ENCODE assay signal across 8 cellular contexts in the genomic region with DNA sequence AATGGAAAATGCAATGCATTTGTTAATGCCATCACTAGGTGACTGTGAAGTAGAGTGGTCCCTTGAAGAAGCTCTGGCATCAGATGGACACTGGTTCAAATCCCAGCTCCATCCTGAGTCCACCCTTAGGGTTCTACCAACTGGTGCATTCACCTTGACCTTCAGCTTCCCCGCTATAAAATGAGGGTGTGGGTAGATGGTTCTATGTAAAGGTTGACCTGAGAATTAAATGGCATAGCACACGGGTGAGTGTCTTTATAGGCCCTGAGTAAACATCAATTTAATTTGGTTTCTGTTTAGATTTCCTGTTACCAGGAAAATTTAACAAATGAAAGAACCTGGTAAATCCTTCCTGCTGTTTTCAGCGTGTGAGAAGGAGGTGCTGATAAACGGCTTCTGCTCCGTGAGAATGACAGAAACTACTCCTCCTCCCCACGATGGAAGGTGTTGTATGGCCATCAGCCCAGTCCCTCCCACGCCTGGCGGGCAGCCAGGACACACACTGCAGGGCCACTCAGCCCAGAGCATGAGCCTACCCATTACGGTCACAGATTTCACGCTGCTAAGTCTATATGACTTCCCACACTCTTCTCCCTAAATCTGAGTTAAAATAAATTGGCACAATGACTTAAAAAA.
DNase-seq lines count a peak whose midpoint lies in the region; ATAC-seq, FAIRE-seq and TF ChIP-seq lines count a peak whose summit lies in the region.

No MANE protein-coding gene starts in this region.

- no peak overlapping the region for H3K4me3 Mint-ChIP-seq in MCF 10A (ENCODE audit: unreplicated experiment)
- no peak overlapping the region for H3K4me3 Mint-ChIP-seq in Caco-2 (ENCODE audit: unreplicated experiment)
- H3K4me3 Mint-ChIP-seq in activated naive CD4-positive, alpha-beta T cell treated with anti-CD3 and anti-CD28 coated beads, Interleukin-2, amount 10 ng/mL, durations not matched to agents 7 days and 5 days, result no peak overlapping the region

- H3K27me3 ChIP-seq in Caco-2 (replicated peaks; ENCODE audit: control insufficient read depth, insufficient read depth, low read length), result no peaks in the 10 kb centered on the region

- H3K27me3 Mint-ChIP-seq in MCF 10A (ENCODE audit: insufficient read depth, unreplicated experiment) (no peaks in the 10 kb centered on the region), Caco-2 (ENCODE audit: insufficient read depth, unreplicated experiment) (no peaks in the 10 kb centered on the region)
- H3K27me3 Mint-ChIP-seq in activated naive CD4-positive, alpha-beta T cell treated with anti-CD3 and anti-CD28 coated beads, Interleukin-2, amount 10 ng/mL, durations not matched to agents 7 days and 5 days, result no peaks in the 10 kb centered on the region

- intact Hi-C loops in MCF 10A (cut with micrococcal nuclease), result no loop called here
- intact Hi-C loops in Caco-2 (cut with micrococcal nuclease; ENCODE audit: unreplicated experiment), result no loop called here

- no peaks in the 10 kb centered on the region for H3K9me3 ChIP-seq in Caco-2

- H3K4me1 Mint-ChIP-seq in MCF 10A (ENCODE audit: insufficient read depth, unreplicated experiment) (peaks cover 33% of the 10 kb centered on the region), Caco-2 (ENCODE audit: low read depth, unreplicated experiment) (peaks cover 14% of the 10 kb centered on the region)
- H3K4me1 Mint-ChIP-seq in activated naive CD4-positive, alpha-beta T cell treated with anti-CD3 and anti-CD28 coated beads, Interleukin-2, amount 10 ng/mL, durations not matched to agents 7 days and 5 days, result no peaks in the 10 kb centered on the region

- POLR2A ChIA-PET in MCF 10A (lab: Yijun Ruan, JAX) (interaction anchor here (1.0 to 2.3 kb wide), 3 partner anchors 33 to 46 kb away, joined by 3 to 7 read pairs (median 3); no protein-coding TSS in a partner anchor), Caco-2 (lab: Charles Lee) (no interaction called here)

- BruUV-seq in MCF 10A (replicated peaks; lab: Mats Ljungman, UMichigan) (no TSS peak), Caco-2 (replicated peaks; lab: Mats Ljungman, UMichigan) (no TSS peak)

- no peak for TF ChIP-seq CTCF in MCF 10A (IDR thresholded peaks at IDR 0.05; ENCODE audit: unreplicated experiment)
- no peak for TF ChIP-seq CTCF in Caco-2 (IDR thresholded peaks at IDR 0.05; ENCODE audit: insufficient read depth in 1 of 2, low read depth in 1 of 2, low read length in 1 of 2, severe bottlenecking in 1 of 2, unreplicated experiment in 1 of 2)

- H3K36me3 ChIP-seq in Caco-2 (ENCODE audit: control insufficient read depth, insufficient read depth, low read length), result peaks cover 2% of the 10 kb centered on the region

- no peak for TF ChIP-seq POLR2A in GM12891 (IDR thresholded peaks at IDR 0.05; ENCODE audit: low read depth, low read length)

- H3K36me3 Mint-ChIP-seq in MCF 10A (ENCODE audit: insufficient read depth, unreplicated experiment) (peaks cover 33% of the 10 kb centered on the region), Caco-2 (ENCODE audit: insufficient read depth, unreplicated experiment) (peaks cover 98% of the 10 kb centered on the region)
- H3K36me3 Mint-ChIP-seq in activated naive CD4-positive, alpha-beta T cell treated with anti-CD3 and anti-CD28 coated beads, Interleukin-2, amount 10 ng/mL, durations not matched to agents 7 days and 5 days, result no peaks in the 10 kb centered on the region

- FAIRE-seq in GM12891 (lab: Jason Lieb, UNC), result no peak

- H3K4me1 ChIP-seq in Caco-2, result no peaks in the 10 kb centered on the region

- DNase-seq in A172 (ENCODE audit: low spot score) (peak; percentile 41), NCI-H1694 (lab: John Stamatoyannopoulos, UW) (peak; percentile 59), MCF 10A (ENCODE audit: unreplicated experiment) (peak; percentile 90), left kidney (ENCODE audit: low read depth, low spot score) (peak; percentile 94), Caco-2 (no peak), GM12891 (ENCODE audit: insufficient read length, low spot score) (no peak)
- DNase-seq in activated naive CD4-positive, alpha-beta T cell treated with anti-CD3 and anti-CD28 coated beads, Interleukin-2, amount 10 ng/mL, durations not matched to agents 7 days and 5 days, result no peak

- CTCF ChIA-PET in MCF 10A (lab: Yijun Ruan, JAX) (no interaction called here), Caco-2 (lab: Charles Lee) (no interaction called here)
- CTCF ChIA-PET in activated naive CD4-positive, alpha-beta T cell treated with anti-CD3 and anti-CD28 coated beads, Interleukin-2, amount 10 ng/mL, durations not matched to agents 7 days and 5 days (lab: Charles Lee), result no interaction called here

- H3K4me3 ChIP-seq in Caco-2 (ENCODE audit: low read depth, low read length), result no peak overlapping the region

- H3K27ac Mint-ChIP-seq in MCF 10A (ENCODE audit: low read depth, unreplicated experiment) (no peak overlapping the region), Caco-2 (ENCODE audit: unreplicated experiment) (no peak overlapping the region)
- no peak overlapping the region for H3K27ac Mint-ChIP-seq in activated naive CD4-positive, alpha-beta T cell treated with anti-CD3 and anti-CD28 coated beads, Interleukin-2, amount 10 ng/mL, durations not matched to agents 7 days and 5 days

- no peak for ATAC-seq in GM21717 (IDR thresholded peaks at IDR 0.05; ENCODE audit: unreplicated experiment)

- H3K9me3 Mint-ChIP-seq in MCF 10A (ENCODE audit: unreplicated experiment) (no peaks in the 10 kb centered on the region), Caco-2 (ENCODE audit: unreplicated experiment) (no peaks in the 10 kb centered on the region)
- H3K9me3 Mint-ChIP-seq in activated naive CD4-positive, alpha-beta T cell treated with anti-CD3 and anti-CD28 coated beads, Interleukin-2, amount 10 ng/mL, durations not matched to agents 7 days and 5 days, result no peaks in the 10 kb centered on the region

TF ChIP-seq in GM12891, 5 proteins besides CTCF, POLR2A, EP300 and RAD21:
- no peak for TF ChIP-seq POLR2AphosphoS5 (IDR thresholded peaks at IDR 0.05; ENCODE audit: low read depth, low read length)
- no peak for TF ChIP-seq TAF1 (IDR thresholded peaks at IDR 0.05; ENCODE audit: low read depth, low read length)
- TF ChIP-seq POU2F2 (IDR thresholded peaks at IDR 0.05; ENCODE audit: low read depth, low read length), result no peak
- TF ChIP-seq SPI1 (IDR thresholded peaks at IDR 0.05; ENCODE audit: low read depth, low read length), result no peak
- TF ChIP-seq PAX5 (IDR thresholded peaks at IDR 0.05; ENCODE audit: insufficient read depth, low read length, severe bottlenecking), result no peak

Comparison
In these comparisons a context has a peak if more than half of its experiments do, and no peak if none do; other contexts are left out.
1. DNase-seq: peak in A172 (single experiment), NCI-H1694 (single experiment), MCF 10A (single experiment) and left kidney (single experiment); none in Caco-2 (0 of 2), GM12891 (single experiment) and activated naive CD4-positive, alpha-beta T cell treated with anti-CD3 and anti-CD28 coated beads, Interleukin-2, amount 10 ng/mL, durations not matched to agents 7 days and 5 days (single experiment).